ENCODE assay signal across 9 cellular contexts in the genomic region with DNA sequence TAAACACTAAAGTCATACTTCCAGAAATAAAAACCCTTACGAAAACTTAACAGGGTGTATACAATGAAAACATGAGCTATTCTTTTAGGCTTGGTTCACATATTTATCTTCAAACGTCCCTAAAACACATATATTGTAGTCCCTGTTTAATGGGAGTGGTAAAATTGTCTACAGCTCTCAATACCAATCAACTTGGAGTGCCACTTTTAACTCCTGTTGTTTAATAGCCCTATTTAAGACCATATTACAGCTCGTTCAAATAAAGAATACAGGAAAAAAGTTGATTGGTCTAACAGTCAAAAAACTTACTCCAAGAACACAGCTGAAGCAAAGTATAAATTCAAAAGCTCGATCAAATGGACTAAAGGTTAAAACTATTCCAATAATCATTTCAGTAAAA. TPM values are rescaled to one million over a fixed set of nuclear protein-coding genes. Genes with fewer than 3 reads are reported as not detected.
DNase-seq lines count a peak whose midpoint lies in the region; ATAC-seq and TF ChIP-seq lines count a peak whose summit lies in the region.
"Had no signal": no experiment of that assay in that cellular context is flagged by ENCODE, and none has a peak within 500 bp of the region (broad histone marks: within the 10 kb centered on the region; RNA-seq: fewer than 3 reads in every experiment).

No MANE protein-coding gene starts in this region.

- H3K9me3 Mint-ChIP-seq in T-helper 1 cell treated with Interleukin-12 subunit alpha and Interleukin-12 subunit beta and Interleukin-4 antibody, amounts not matched to agents 30 μg/mL and 1 μg/mL, for 36 hours: no peaks in the 10 kb centered on the region
- no peaks in the 10 kb centered on the region for H3K9me3 Mint-ChIP-seq in T-cell

- DNase-seq in T-helper 1 cell: no peak
- no peak for DNase-seq in T-cell
- DNase-seq in stomach: no peak
- no peak for DNase-seq in activated gamma-delta T cell (lab: John Stamatoyannopoulos, UW)
- no peak for DNase-seq in ureter (ENCODE audit: low spot score)
- no peak for DNase-seq in H7
- DNase-seq: NCI-H1436 treated with DMSO at 0.1 percent for 48 hours had no signal

- H3K4me1 Mint-ChIP-seq in T-helper 1 cell treated with Interleukin-12 subunit alpha and Interleukin-12 subunit beta and Interleukin-4 antibody, amounts not matched to agents 30 μg/mL and 1 μg/mL, for 36 hours (ENCODE audit: low read depth): peaks cover 45% of the 10 kb centered on the region
- H3K4me1 Mint-ChIP-seq in T-cell: peaks cover 59 to 63% (median 62%) of the 10 kb centered on the region in 3 donors

- H3K27ac ChIP-seq in stomach: peak overlapping the region in 4 of 5 donors; percentile 100

- H3K4me3 Mint-ChIP-seq in T-helper 1 cell treated with Interleukin-12 subunit alpha and Interleukin-12 subunit beta and Interleukin-4 antibody, amounts not matched to agents 30 μg/mL and 1 μg/mL, for 36 hours: peak overlapping the region; percentile 79
- H3K4me3 Mint-ChIP-seq in T-cell: no peak overlapping the region

- WGBS in stomach, 5 donors: 5 to 14% (median 9%) methylated on average over 4 of the region's 4 CpGs

- no peaks in the 10 kb centered on the region for H3K27me3 Mint-ChIP-seq in T-helper 1 cell treated with Interleukin-12 subunit alpha and Interleukin-12 subunit beta and Interleukin-4 antibody, amounts not matched to agents 30 μg/mL and 1 μg/mL, for 36 hours (ENCODE audit: low read depth)
- H3K27me3 Mint-ChIP-seq in T-cell: no peaks in the 10 kb centered on the region

- POLR2A ChIA-PET in T-cell (lab: Charles Lee): interaction anchor here in 1 of 2 donors (0.7 to 7.3 kb wide), 5 partner anchors 13 to 304 kb away, joined by 3 to 40 read pairs (median 3); partner anchors contain the start of gene CISD2

- no peaks in the 10 kb centered on the region for H3K27me3 ChIP-seq in iPS-15b (ENCODE audit: control insufficient read depth, insufficient read depth, low read length)
- H3K27me3 ChIP-seq in stomach: no peaks in the 10 kb centered on the region
- H3K27me3 ChIP-seq in H7 (ENCODE audit: control insufficient read depth, insufficient read depth, low read length): no peaks in the 10 kb centered on the region

- peak overlapping the region; percentile 23 for H3K27ac Mint-ChIP-seq in T-helper 1 cell treated with Interleukin-12 subunit alpha and Interleukin-12 subunit beta and Interleukin-4 antibody, amounts not matched to agents 30 μg/mL and 1 μg/mL, for 36 hours
- peak overlapping the region; percentile 55 to 84 for H3K27ac Mint-ChIP-seq in T-cell

- no peak for TF ChIP-seq POLR2A in stomach (IDR thresholded peaks at IDR 0.05)

- intact Hi-C loops in stomach (cut with DNase I; ENCODE audit: low total_unique reads): no loop called here

- H3K36me3 Mint-ChIP-seq in T-helper 1 cell treated with Interleukin-12 subunit alpha and Interleukin-12 subunit beta and Interleukin-4 antibody, amounts not matched to agents 30 μg/mL and 1 μg/mL, for 36 hours (ENCODE audit: low read depth): peaks cover 35% of the 10 kb centered on the region
- H3K36me3 Mint-ChIP-seq in T-cell: peaks cover 26% of the 10 kb centered on the region

- no peak for TF ChIP-seq EP300 in stomach (IDR thresholded peaks at IDR 0.05)

- H3K4me3 ChIP-seq in iPS-15b (ENCODE audit: low read depth, low read length) (peak overlapping the region; percentile 33), stomach (peak overlapping the region; percentile 71 to 97 (median 88)), H7 (ENCODE audit: insufficient read depth, low read depth, low read length) (no peak overlapping the region)

- H3K4me1 ChIP-seq in iPS-15b (ENCODE audit: control insufficient read depth, insufficient read depth, low read length): peaks cover 22% of the 10 kb centered on the region
- peaks cover 55 to 66% (median 61%) of the 10 kb centered on the region in 4 donors for H3K4me1 ChIP-seq in stomach

- CTCF ChIA-PET in T-cell (lab: Charles Lee): interaction anchor here (0.6 to 1.5 kb wide), 5 partner anchors 17 to 1418 kb away, joined by 3 to 6 read pairs (median 3); no protein-coding TSS in a partner anchor

- H3K9me3 ChIP-seq in iPS-15b (ENCODE audit: control insufficient read depth, insufficient read depth, low read length) (no peaks in the 10 kb centered on the region), stomach (no peaks in the 10 kb centered on the region)

- no peak for TF ChIP-seq CTCF in stomach (IDR thresholded peaks at IDR 0.05)

- no peak overlapping the region for H3K9ac ChIP-seq in iPS-15b (ENCODE audit: low read depth, low read length)

- no peak for ATAC-seq in T-cell (replicated peaks in 1 of 4)

- H3K36me3 ChIP-seq in iPS-15b (ENCODE audit: control insufficient read depth, insufficient read depth, low read length) (peaks cover 5% of the 10 kb centered on the region), stomach (peaks cover 0 to 7% (median 0%) of the 10 kb centered on the region in 4 donors), H7 (replicated peaks; ENCODE audit: control insufficient read depth, insufficient read depth, low read length) (no peaks in the 10 kb centered on the region)

RNA-seq across cellular contexts. Expression of gene UBE2D3, which starts 3.9 kb away (rescaled TPM):
- total RNA-seq in T-cell: 100 to 1,000 TPM; 274 to 487 (median 289) TPM
- 100 to 1,000 TPM; 200 to 398 (median 286) TPM for total RNA-seq in stomach
- polyA plus RNA-seq in stomach: 100 to 1,000 TPM; 143 to 290 (median 180) TPM
- total RNA-seq in ureter: 316 TPM
- total RNA-seq in H7 (2014; rRNA removed; shearing (Covaris generic)): 437 and 446 TPM in 2 replicates

RNA-seq across cellular contexts. Expression of gene CISD2, which starts 45.3 kb away (rescaled TPM):
- total RNA-seq in T-cell (10 to 100 TPM; 12.2 to 14.2 (median 13.1) TPM), stomach (10 to 100 TPM in 2 of 5 donors, 1 to 10 TPM in 2, not detected in 1; 1.3 to 21.3 (median 9.1) TPM), ureter (18.2 TPM)
- polyA plus RNA-seq in stomach: 10 to 100 TPM; 14.1 to 25.5 (median 23.2) TPM
- total RNA-seq in H7 (2014; rRNA removed; shearing (Covaris generic)): 36.8 and 41.3 TPM in 2 replicates
